Comparison of ENCODE assay signal across 26 cellular contexts in genomic region chr4:53463340-53463739, GRCh38.
"Had no signal": no experiment of that assay in that cellular context is flagged by ENCODE, and none has a peak within 500 bp of the region (broad histone marks: within the 10 kb centered on the region; RNA-seq: fewer than 3 reads in every experiment).

No MANE protein-coding gene starts in this region.

- H3K79me2 ChIP-seq: parathyroid adenoma had no signal

- DNase-seq: colonic mucosa; effector CD8-positive, alpha-beta T cell; endodermal cell; foreskin melanocyte; glutamatergic neuron; heart right ventricle; hippocampal formation; islet precursor cell; left ventricle myocardium superior; lower lobe of right lung; natural killer cell; right lobe of liver; stimulated activated CD4-positive, alpha-beta T cell treated with anti-CD3 and anti-CD28 coated beads, Interleukin-12 subunit alpha, Interleukin-12 subunit beta, amount 100 ng/mL, for 4 hours; stimulated activated CD4-positive, alpha-beta T cell treated with anti-CD3 and anti-CD28 coated beads, Interleukin-1b, Interleukin-23, amount 100 ng/mL, for 48 hours; stimulated activated CD4-positive, alpha-beta T cell treated with anti-CD3 and anti-CD28 coated beads, Interleukin-4, amount 100 ng/mL, for 1 hour; stimulated activated CD8-positive, alpha-beta memory T cell treated with anti-CD3 and anti-CD28 coated beads, Interleukin-4, amount 100 ng/mL, for 48 hours; stimulated activated naive CD4-positive, alpha-beta T cell; stimulated activated naive CD8-positive, alpha-beta T cell treated with anti-CD3 and anti-CD28 coated beads, Interleukin-15, amount 100 ng/mL, for 72 hours; transverse colon had no signal

- H3K4me3 ChIP-seq: colonic mucosa, esophagus muscularis mucosa, heart right ventricle, lower lobe of right lung, right lobe of liver, smooth muscle cell, suprapubic skin, transverse colon, vagina had no signal

- H3K4me1 ChIP-seq: colonic mucosa, esophagus muscularis mucosa, heart right ventricle, lower lobe of right lung, parathyroid adenoma, right lobe of liver, suprapubic skin, transverse colon, vagina had no signal

- ATAC-seq: heart right ventricle; left ventricle myocardium superior; lower lobe of right lung; natural killer cell; right lobe of liver; stimulated activated naive CD8-positive, alpha-beta T cell treated with anti-CD3 and anti-CD28 coated beads, Interleukin-15, amount 100 ng/mL, for 72 hours had no signal

- H3K27me3 ChIP-seq: colonic mucosa, esophagus muscularis mucosa, heart right ventricle, neutrophil, right lobe of liver, suprapubic skin, transverse colon, vagina had no signal

- H3K27ac ChIP-seq: colonic mucosa, epithelial cell of prostate, esophagus muscularis mucosa, heart right ventricle, lower lobe of right lung, neutrophil, parathyroid adenoma, right lobe of liver, suprapubic skin, transverse colon, vagina had no signal

- H2AFZ ChIP-seq: parathyroid adenoma had no signal

- H3K4me2 ChIP-seq: smooth muscle cell had no signal

- H3K9me3 ChIP-seq: colonic mucosa, neutrophil, right lobe of liver, transverse colon, vagina had no signal

- H3K9ac ChIP-seq: parathyroid adenoma had no signal
